In the genomic region with DNA sequence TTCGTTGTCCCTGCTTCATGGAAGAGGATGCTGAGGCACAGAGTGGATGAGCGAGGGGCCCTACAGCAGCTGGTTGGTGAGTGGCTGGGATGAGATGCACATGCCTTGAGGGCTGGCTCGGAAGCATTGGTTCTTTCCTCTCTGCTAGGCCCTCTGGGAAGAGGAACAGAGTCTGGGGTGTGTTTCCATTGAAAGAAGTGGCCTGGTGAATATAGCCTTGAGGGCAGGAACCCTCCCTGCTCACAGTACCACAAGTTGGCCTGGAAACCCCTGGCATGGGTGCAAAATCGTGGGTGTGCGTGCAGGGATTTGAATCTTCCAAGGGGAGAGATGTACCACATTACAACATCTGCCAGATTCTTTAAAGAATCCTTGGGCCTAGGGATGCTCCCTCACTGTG, we compare ENCODE assay signal across 35 cellular contexts. TPM values are rescaled to one million over a fixed set of nuclear protein-coding genes. Genes with fewer than 3 reads are reported as not detected.
"Had no signal": no experiment of that assay in that cellular context is flagged by ENCODE, and none has a peak within 500 bp of the region (broad histone marks: within the 10 kb centered on the region; RNA-seq: fewer than 3 reads in every experiment).

No MANE protein-coding gene starts in this region.

- H3K36me3 Mint-ChIP-seq: activated naive CD4-positive, alpha-beta T cell treated with anti-CD3 and anti-CD28 coated beads, Interleukin-2, amount 50 U/mL, for 24 hours; activated naive CD8-positive, alpha-beta T cell treated with anti-CD3 and anti-CD28 coated beads, Interleukin-2, amount 10 ng/mL, durations not matched to agents 7 days and 5 days; IgD-negative memory B cell had no signal

- H3K27me3 ChIP-seq: ascending aorta had no signal

- H3K4me2 ChIP-seq: PC-9 had no signal

- H3K9me3 ChIP-seq: ascending aorta had no signal

- ATAC-seq: SK-N-SH treated with all-trans-retinoic acid at 6 μM for 48 hours had no signal

- DNase-seq: activated B cell treated with CpG ODN at 0.5 μM for 24 hours; activated CD4-positive, alpha-beta memory T cell treated with anti-CD3 and anti-CD28 coated beads, Interleukin-2, amount 10 ng/mL, durations not matched to agents 7 days and 5 days; activated CD4-positive, alpha-beta T cell treated with anti-CD3 and anti-CD28 coated beads for 48 hours; activated CD4-positive, CD25-positive, alpha-beta regulatory T cell treated with anti-CD3 and anti-CD28 coated beads, Interleukin-2, amount 50 U/mL, for 72 hours; activated gamma-delta T cell; activated naive CD4-positive, alpha-beta T cell treated with Interleukin-2 at 50 U/mL for 16 hours; activated naive CD8-positive, alpha-beta T cell treated with anti-CD3 and anti-CD28 coated beads, Interleukin-2, amount 10 ng/mL, durations not matched to agents 7 days and 5 days; activated T-cell treated with anti-CD3 and anti-CD28 coated beads, Interleukin-2, amount 50 U/mL, for 24 hours; amygdala; Karpas-422; KBM-7; NCI-H1105; NCI-H1417 treated with DMSO at 0.1 percent for 48 hours; NCI-H187 treated with DMSO at 0.1 percent for 48 hours; NCI-H2081; NCI-H226; NCI-H446 treated with DMSO at 0.1 percent for 48 hours; NCI-H524; NK-92 treated with Interleukin-12 subunit alpha and Interleukin-12 subunit beta, amount 100 ng/mL, for 24 hours; PC-9; SIG-M5; SW 1271; T-helper 1 cell; T-helper 2 cell; T-helper 9 cell had no signal

- H3K4me3 ChIP-seq: ascending aorta, PC-9 had no signal

- H3K27ac Mint-ChIP-seq: activated B cell treated with CpG ODN at 0.5 μM for 24 hours; activated CD4-positive, alpha-beta memory T cell treated with anti-CD3 and anti-CD28 coated beads, Interleukin-2, amount 10 ng/mL, durations not matched to agents 7 days and 5 days; activated naive CD4-positive, alpha-beta T cell treated with anti-CD3 and anti-CD28 coated beads, Interleukin-2, amount 50 U/mL, for 24 hours; activated naive CD8-positive, alpha-beta T cell treated with anti-CD3 and anti-CD28 coated beads, Interleukin-2, amount 10 ng/mL, durations not matched to agents 7 days and 5 days; activated T-cell treated with anti-CD3 and anti-CD28 coated beads, Interleukin-2, amount 50 U/mL, for 24 hours; activated T-helper 2 cell treated with anti-CD3 and anti-CD28 coated beads, Interferon-gamma antibody, Interleukin-2, Interleukin-4, amounts not matched to agents 10 μg/mL and 5 μg/mL and 100 μg/mL, durations not matched to agents 14 hours and 24 hours and 36 hours; IgD-negative memory B cell had no signal

- H3K4me1 Mint-ChIP-seq: activated B cell treated with CpG ODN at 0.5 μM for 24 hours; activated CD4-positive, alpha-beta memory T cell treated with anti-CD3 and anti-CD28 coated beads, Interleukin-2, amount 10 ng/mL, durations not matched to agents 7 days and 5 days; activated naive CD4-positive, alpha-beta T cell treated with anti-CD3 and anti-CD28 coated beads, Interleukin-2, amount 50 U/mL, for 24 hours; activated naive CD8-positive, alpha-beta T cell treated with anti-CD3 and anti-CD28 coated beads, Interleukin-2, amount 10 ng/mL, durations not matched to agents 7 days and 5 days; IgD-negative memory B cell had no signal

- H3K4me1 ChIP-seq: ascending aorta had no signal

- H3K4me3 Mint-ChIP-seq: activated B cell treated with CpG ODN at 0.5 μM for 24 hours; activated CD4-positive, alpha-beta memory T cell treated with anti-CD3 and anti-CD28 coated beads, Interleukin-2, amount 10 ng/mL, durations not matched to agents 7 days and 5 days; activated naive CD4-positive, alpha-beta T cell treated with anti-CD3 and anti-CD28 coated beads, Interleukin-2, amount 50 U/mL, for 24 hours; activated naive CD8-positive, alpha-beta T cell treated with anti-CD3 and anti-CD28 coated beads, Interleukin-2, amount 10 ng/mL, durations not matched to agents 7 days and 5 days; activated T-cell treated with anti-CD3 and anti-CD28 coated beads, Interleukin-2, amount 50 U/mL, for 24 hours; IgD-negative memory B cell had no signal

- H3K36me3 ChIP-seq: ascending aorta had no signal

- H3K9me3 Mint-ChIP-seq: activated B cell treated with CpG ODN at 0.5 μM for 24 hours; activated CD4-positive, alpha-beta memory T cell treated with anti-CD3 and anti-CD28 coated beads, Interleukin-2, amount 10 ng/mL, durations not matched to agents 7 days and 5 days; activated naive CD4-positive, alpha-beta T cell treated with anti-CD3 and anti-CD28 coated beads, Interleukin-2, amount 50 U/mL, for 24 hours; activated naive CD8-positive, alpha-beta T cell treated with anti-CD3 and anti-CD28 coated beads, Interleukin-2, amount 10 ng/mL, durations not matched to agents 7 days and 5 days; activated T-cell treated with anti-CD3 and anti-CD28 coated beads, Interleukin-2, amount 50 U/mL, for 24 hours; activated T-helper 2 cell treated with anti-CD3 and anti-CD28 coated beads, Interferon-gamma antibody, Interleukin-2, Interleukin-4, amounts not matched to agents 10 μg/mL and 5 μg/mL and 100 μg/mL, durations not matched to agents 14 hours and 24 hours and 36 hours; IgD-negative memory B cell had no signal

- H2AFZ ChIP-seq: PC-9 had no signal

- H3K27ac ChIP-seq: ascending aorta, PC-9, RWPE1, VCaP had no signal

RNA-seq across cellular contexts. Expression of a gene that starts 37.6 kb away (rescaled TPM):
- total RNA-seq: activated B cell treated with CpG ODN at 0.5 μM for 24 hours; activated CD4-positive, alpha-beta memory T cell treated with anti-CD3 and anti-CD28 coated beads, Interleukin-2, amount 10 ng/mL, durations not matched to agents 7 days and 5 days; activated CD8-positive, alpha-beta memory T cell treated with anti-CD3 and anti-CD28 coated beads for 36 hours; activated naive CD8-positive, alpha-beta T cell treated with anti-CD3 and anti-CD28 coated beads, Interleukin-2, amount 10 ng/mL, durations not matched to agents 7 days and 5 days; activated T-helper 2 cell treated with anti-CD3 and anti-CD28 coated beads, Interferon-gamma antibody, Interleukin-2, Interleukin-4, amounts not matched to agents 10 μg/mL and 5 μg/mL and 100 μg/mL, durations not matched to agents 14 hours and 24 hours and 36 hours; ascending aorta; MCF 10A; PC-9; SK-MEL-5 had no signal
